19 cellular contexts compared by ENCODE assay signal in the genomic region with DNA sequence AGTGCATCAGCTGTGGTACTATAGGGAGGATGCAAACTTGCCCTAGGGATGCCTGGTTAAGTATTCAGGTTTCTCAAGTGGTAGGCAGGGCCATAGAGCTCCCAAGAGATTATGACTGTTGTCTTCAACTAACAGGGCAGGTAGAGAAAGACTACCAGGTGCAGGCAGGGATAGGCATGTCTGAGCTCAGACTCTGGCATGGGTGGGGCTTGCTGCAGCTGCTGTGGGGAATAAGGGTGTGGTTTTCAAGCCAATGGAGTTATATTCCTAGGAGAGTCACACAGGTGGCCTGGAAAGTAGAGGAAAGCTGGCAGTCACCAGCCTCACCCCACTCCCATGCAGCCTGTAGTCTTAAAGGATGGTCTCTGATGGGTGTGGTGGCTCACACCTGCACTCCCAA.
DNase-seq lines count a peak whose midpoint lies in the region; ATAC-seq, FAIRE-seq and TF ChIP-seq lines count a peak whose summit lies in the region.
"Had no signal": no experiment of that assay in that cellular context is flagged by ENCODE, and none has a peak within 500 bp of the region (broad histone marks: within the 10 kb centered on the region; RNA-seq: fewer than 3 reads in every experiment).

No MANE protein-coding gene starts in this region.

- TF ChIP-seq RAD21 in HepG2 (CRISPR knock-in tag; IDR thresholded peaks at IDR 0.05) = no peak

- POLR2A ChIA-PET in MCF 10A (lab: Yijun Ruan, JAX) (no interaction called here), HepG2 (lab: Yijun Ruan, JAX) (no interaction called here)

- peak; percentile 49 for ATAC-seq in foreskin keratinocyte
- ATAC-seq in HepG2 = no peak
- ATAC-seq: SK-N-SH treated with all-trans-retinoic acid at 6 μM for 48 hours, T-cell had no signal

- H3K4me2 ChIP-seq in HepG2 (ENCODE audit: low read depth, low read length) = no peak overlapping the region

- H3K4me3 Mint-ChIP-seq in MCF 10A (ENCODE audit: unreplicated experiment) = no peak overlapping the region
- H3K4me3 Mint-ChIP-seq: T-cell; T-helper 2 cell treated with Interferon-gamma antibody and Interleukin-4, amounts not matched to agents 5 μg/mL and 100 μg/mL, for 36 hours had no signal

- no peaks in the 10 kb centered on the region for H3K36me3 Mint-ChIP-seq in MCF 10A (ENCODE audit: insufficient read depth, unreplicated experiment)
- H3K36me3 Mint-ChIP-seq: T-cell had no signal

- H3K9me3 ChIP-seq in breast epithelium (peaks cover 0 to 10% of the 10 kb centered on the region in 2 donors), uterus (no peaks in the 10 kb centered on the region), HepG2 (ENCODE audit: low read length) (peaks cover 71% of the 10 kb centered on the region), vagina (no peaks in the 10 kb centered on the region)
- H3K9me3 ChIP-seq: BE2C, Peyer's patch had no signal

- in situ Hi-C loops in HepG2 (cut with HindIII; ENCODE audit: extremely low pct_ligation_motif_present, low pct_unique_long_range_greater_than_20kb) = no loop called here

- peak overlapping the region; percentile 42 for H3K27ac Mint-ChIP-seq in MCF 10A (ENCODE audit: low read depth, unreplicated experiment)
- H3K27ac Mint-ChIP-seq: T-cell; T-helper 2 cell treated with Interferon-gamma antibody and Interleukin-4, amounts not matched to agents 5 μg/mL and 100 μg/mL, for 36 hours had no signal

- TF ChIP-seq CTCF in MCF 10A (IDR thresholded peaks at IDR 0.05; ENCODE audit: unreplicated experiment) = no peak
- TF ChIP-seq CTCF in breast epithelium (IDR thresholded peaks at IDR 0.05) = no peak
- TF ChIP-seq CTCF in foreskin keratinocyte (conservative IDR thresholded peaks at IDR 0.05) = no peak
- TF ChIP-seq CTCF in uterus (IDR thresholded peaks at IDR 0.05) = no peak
- TF ChIP-seq CTCF in HepG2 (CRISPR knock-in tag; IDR thresholded peaks at IDR 0.05) = no peak
- TF ChIP-seq CTCF in vagina (IDR thresholded peaks at IDR 0.05) = no peak

- H3K36me3 ChIP-seq in breast epithelium (no peaks in the 10 kb centered on the region), uterus (no peaks in the 10 kb centered on the region), HepG2 (replicated peaks in 1 of 2; ENCODE audit: control insufficient read depth in 1 of 2, insufficient read depth in 2 of 2, low read length in 2 of 2) (no peaks in the 10 kb centered on the region), vagina (no peaks in the 10 kb centered on the region)
- H3K36me3 ChIP-seq: BE2C, Peyer's patch had no signal

- H3K9me3 Mint-ChIP-seq in MCF 10A (ENCODE audit: unreplicated experiment) = peaks cover 12% of the 10 kb centered on the region

- no peak for FAIRE-seq in HepG2 (lab: Jason Lieb, UNC)
- FAIRE-seq: GM12892 had no signal

- TF ChIP-seq EP300 in HepG2 (IDR thresholded peaks at IDR 0.05; ENCODE audit: low read depth in 2 of 2, low read length in 2 of 2) (no peak), HepG2 (CRISPR knock-in tag; IDR thresholded peaks at IDR 0.05; ENCODE audit: borderline replicate concordance) (no peak)

- CTCF ChIA-PET in MCF 10A (lab: Yijun Ruan, JAX) (interaction anchor here (0.7 to 1.2 kb wide), 2 partner anchors 181 to 1328 kb away, joined by 3 to 4 read pairs; no protein-coding TSS in a partner anchor), HepG2 (lab: Yijun Ruan, JAX; ENCODE audit: low intra/inter-chr PET ratio, low total read pairs) (no interaction called here)

- H3K27me3 Mint-ChIP-seq in MCF 10A (ENCODE audit: insufficient read depth, unreplicated experiment) = no peaks in the 10 kb centered on the region
- H3K27me3 Mint-ChIP-seq: T-cell had no signal

- TF ChIP-seq POLR2A in breast epithelium (IDR thresholded peaks at IDR 0.05) = no peak
- TF ChIP-seq POLR2A in uterus (IDR thresholded peaks at IDR 0.05) = no peak
- no peak for TF ChIP-seq POLR2A in HepG2 (IDR thresholded peaks at IDR 0.05; ENCODE audit: insufficient read depth in 1 of 2, low read depth in 2 of 2, low read length in 2 of 2)
- TF ChIP-seq POLR2A in vagina (IDR thresholded peaks at IDR 0.05) = no peak

- H3K79me2 ChIP-seq in HepG2 (ENCODE audit: insufficient read depth, low read length) = no peaks in the 10 kb centered on the region

- no peak overlapping the region for H3K9ac ChIP-seq in HepG2 (ENCODE audit: insufficient read depth, low read depth, low read length)
- H3K9ac ChIP-seq: GM23248 had no signal

- H3K4me1 Mint-ChIP-seq in MCF 10A (ENCODE audit: insufficient read depth, unreplicated experiment) = no peaks in the 10 kb centered on the region
- H3K4me1 Mint-ChIP-seq: T-cell had no signal

- BruUV-seq in MCF 10A (replicated peaks; lab: Mats Ljungman, UMichigan) (no TSS peak), HepG2 (replicated peaks; lab: Mats Ljungman, UMichigan) (no TSS peak)

- H3K27ac ChIP-seq in breast epithelium (no peak overlapping the region), foreskin keratinocyte (no peak overlapping the region), uterus (no peak overlapping the region), HepG2 (ENCODE audit: extremely low read length, insufficient read depth, low read length) (no peak overlapping the region), vagina (no peak overlapping the region)
- H3K27ac ChIP-seq: GM23248, Peyer's patch had no signal

- DNase-seq in MCF 10A (ENCODE audit: unreplicated experiment) = no peak
- no peak for DNase-seq in breast epithelium (ENCODE audit: low spot score in 2 of 2)
- DNase-seq in NCI-H2171 (lab: John Stamatoyannopoulos, UW) = peak; percentile 12
- DNase-seq in foreskin keratinocyte = peak; percentile 54 to 78
- no peak for DNase-seq in uterus
- no peak for DNase-seq in HepG2 (ENCODE audit: low spot score)
- DNase-seq in vagina (ENCODE audit: extremely low spot score in 2 of 2) = no peak
- DNase-seq: BE2C, DND-41, GM23248, HCEC 1CT, KG1, MV-4-11, NCI-H82, Peyer's patch, T-cell had no signal

- H3K4me1 ChIP-seq in breast epithelium (no peaks in the 10 kb centered on the region), foreskin keratinocyte (no peaks in the 10 kb centered on the region), uterus (no peaks in the 10 kb centered on the region), HepG2 (ENCODE audit: insufficient read depth, low read length) (no peaks in the 10 kb centered on the region), vagina (no peaks in the 10 kb centered on the region)
- H3K4me1 ChIP-seq: BE2C, Peyer's patch had no signal

- intact Hi-C loops in MCF 10A (cut with micrococcal nuclease) (no loop called here), breast epithelium (cut with DNase I; ENCODE audit: low total_unique reads) (no loop called here), uterus (cut with DNase I; ENCODE audit: low total_unique reads) (no loop called here), HepG2 (cut with micrococcal nuclease; ENCODE audit: unreplicated experiment) (no loop called here), vagina (cut with DNase I) (no loop called here)

- no peak overlapping the region for H2AFZ ChIP-seq in HepG2 (ENCODE audit: low read length)
- H2AFZ ChIP-seq: GM23248 had no signal

- H3K27me3 ChIP-seq in breast epithelium = no peaks in the 10 kb centered on the region
- no peaks in the 10 kb centered on the region for H3K27me3 ChIP-seq in foreskin keratinocyte
- no peaks in the 10 kb centered on the region for H3K27me3 ChIP-seq in uterus
- no peaks in the 10 kb centered on the region for H3K27me3 ChIP-seq in HepG2 (ENCODE audit: control insufficient read depth in 1 of 2, insufficient read depth in 2 of 2, low read length in 2 of 2)
- no peaks in the 10 kb centered on the region for H3K27me3 ChIP-seq in vagina
- H3K27me3 ChIP-seq: BE2C, Peyer's patch had no signal

- H4K20me1 ChIP-seq in HepG2 (ENCODE audit: insufficient read depth, low read length) = no peaks in the 10 kb centered on the region

- H3K4me3 ChIP-seq in breast epithelium (no peak overlapping the region), uterus (no peak overlapping the region), HepG2 (replicated peaks in 1 of 3; ENCODE audit: insufficient read depth in 1 of 3, low read depth in 2 of 3, low read length in 3 of 3) (no peak overlapping the region), vagina (no peak overlapping the region)
- H3K4me3 ChIP-seq: GM23248, Peyer's patch had no signal

TF ChIP-seq in HepG2, 621 proteins besides CTCF, POLR2A, EP300 and RAD21:
- TF ChIP-seq ZNF83 (CRISPR knock-in tag; IDR thresholded peaks at IDR 0.05; ENCODE audit: borderline replicate concordance) (no peak), ZNF282 (IDR thresholded peaks at IDR 0.05; ENCODE audit: partially characterized antibody) (no peak), MZF1 (CRISPR knock-in tag; IDR thresholded peaks at IDR 0.05; ENCODE audit: borderline replicate concordance) (no peak), RFXANK (CRISPR knock-in tag; IDR thresholded peaks at IDR 0.05) (no peak), ZMYM3 (CRISPR knock-in tag; IDR thresholded peaks at IDR 0.05) (no peak), FOXM1 (CRISPR knock-in tag; IDR thresholded peaks at IDR 0.05) (no peak), NFYC (CRISPR knock-in tag; IDR thresholded peaks at IDR 0.05) (no peak), FOXC1 (CRISPR knock-in tag; IDR thresholded peaks at IDR 0.05; ENCODE audit: borderline replicate concordance) (no peak)

Comparison
In these comparisons a context has a peak if more than half of its experiments do, and no peak if none do; other contexts are left out.
1. DNase-seq: peak in NCI-H2171 (single experiment) and foreskin keratinocyte (2 of 2); none in MCF 10A (single experiment), breast epithelium (0 of 2), uterus (0 of 2), HepG2 (single experiment) and vagina (0 of 2).